8 cellular contexts compared by ENCODE assay signal in the genomic region with DNA sequence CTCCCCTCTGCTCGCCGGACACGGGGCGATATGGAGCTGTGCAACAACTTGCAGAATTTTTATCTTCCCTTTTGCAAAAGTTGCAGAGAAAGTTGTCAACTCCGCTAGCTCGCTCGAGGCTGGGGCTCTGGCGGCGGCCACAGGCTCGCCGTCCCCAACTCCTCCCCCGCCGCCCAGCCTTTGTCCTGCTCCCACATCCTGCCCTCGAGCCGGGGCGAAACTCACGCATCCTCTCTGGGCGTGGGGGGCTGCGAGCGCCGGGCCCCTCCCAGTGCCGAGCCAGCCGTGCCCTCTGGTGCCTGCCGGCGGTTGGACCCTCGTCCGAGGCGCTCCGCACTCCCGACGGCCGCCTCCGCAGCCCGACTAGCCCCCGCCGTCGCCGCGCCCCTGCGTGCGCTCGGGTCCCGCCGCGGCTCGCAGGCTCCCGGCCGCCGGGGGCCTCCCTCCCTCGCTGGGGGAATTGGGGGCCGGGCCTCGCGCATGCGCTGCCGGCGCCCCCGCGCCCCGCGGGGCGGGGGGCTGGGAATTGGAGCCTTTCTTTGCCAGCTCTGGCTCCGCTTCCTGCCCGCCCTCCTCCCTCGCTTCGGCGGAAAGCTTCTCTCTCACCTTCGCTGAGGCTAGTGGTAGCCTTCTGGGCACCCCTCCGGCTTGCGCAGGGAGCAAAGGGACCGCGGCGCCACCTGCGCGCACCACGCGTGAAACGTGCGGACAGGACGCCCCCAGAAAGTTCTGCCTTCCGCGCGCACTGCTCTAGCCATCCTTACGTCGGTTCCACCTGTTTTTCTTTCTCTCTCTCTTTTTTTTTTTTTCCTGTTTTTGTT. TPM values are rescaled to one million over a fixed set of nuclear protein-coding genes. Genes with fewer than 3 reads are reported as not detected.
DNase-seq lines count a peak whose midpoint lies in the region; ATAC-seq and TF ChIP-seq lines count a peak whose summit lies in the region.

A gene with protein sequence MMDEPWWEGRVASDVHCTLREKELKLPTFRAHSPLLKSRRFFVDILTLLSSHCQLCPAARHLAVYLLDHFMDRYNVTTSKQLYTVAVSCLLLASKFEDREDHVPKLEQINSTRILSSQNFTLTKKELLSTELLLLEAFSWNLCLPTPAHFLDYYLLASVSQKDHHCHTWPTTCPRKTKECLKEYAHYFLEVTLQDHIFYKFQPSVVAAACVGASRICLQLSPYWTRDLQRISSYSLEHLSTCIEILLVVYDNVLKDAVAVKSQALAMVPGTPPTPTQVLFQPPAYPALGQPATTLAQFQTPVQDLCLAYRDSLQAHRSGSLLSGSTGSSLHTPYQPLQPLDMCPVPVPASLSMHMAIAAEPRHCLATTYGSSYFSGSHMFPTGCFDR (minus strand): TSS at position 426 of the 821 bp plus-strand sequence. CDS start 641 bp downstream, outside the sequence.

- no peak within 1 kb of the TSS for H3K27ac Mint-ChIP-seq in stimulated activated naive B cell treated with anti-CD40 and anti-IgM and Interleukin-4, amounts not matched to agents 10 μg/mL and 1 μg/mL and 100 μg/mL, for 72 hours

- no peaks in the 10 kb centered on the region for H3K27me3 ChIP-seq in Peyer's patch

- H3K27me3 Mint-ChIP-seq in stimulated activated naive B cell treated with anti-CD40 and anti-IgM and Interleukin-4, amounts not matched to agents 10 μg/mL and 1 μg/mL and 100 μg/mL, for 72 hours, result peaks cover 57 to 69% of the 10 kb centered on the region in 2 donors

- H3K4me1 ChIP-seq in Peyer's patch, result peaks cover 0 to 5% (median 2%) of the 10 kb centered on the region in 4 donors

- DNase-seq in AG04449 (ENCODE audit: low read depth, low spot score) (no peak), GM13977 (ENCODE audit: low spot score) (peak; percentile 75), HPDE6-E6E7 (ENCODE audit: extremely low spot score) (peak; percentile 74), Peyer's patch (peak in 2 of 3 donors; percentile 57 to 65), coronary artery (ENCODE audit: low spot score) (no peak), left colon (peak; percentile 44 to 59)
- no peak for DNase-seq in stimulated activated naive B cell treated with anti-CD40 and anti-IgM and Interleukin-4, amounts not matched to agents 10 μg/mL and 1 μg/mL and 100 μg/mL, for 72 hours
- DNase-seq in activated effector memory CD4-positive, alpha-beta T cell treated with Interleukin-2 at 50 U/mL for 16 hours, result no peak

- peaks cover 13 to 14% of the 10 kb centered on the region in 2 donors for H3K4me1 Mint-ChIP-seq in stimulated activated naive B cell treated with anti-CD40 and anti-IgM and Interleukin-4, amounts not matched to agents 10 μg/mL and 1 μg/mL and 100 μg/mL, for 72 hours

- H3K4me3 ChIP-seq in AG04449 (ENCODE audit: low read depth, low read length) (peak within 1 kb of the TSS; percentile 71), Peyer's patch (peak within 1 kb of the TSS; percentile 42 to 81 (median 60)), coronary artery (peak within 1 kb of the TSS; percentile 90)

- H3K27ac ChIP-seq in Peyer's patch (peak within 1 kb of the TSS; percentile 27 to 70 (median 45)), coronary artery (no peak within 1 kb of the TSS)

- POLR2A ChIA-PET in AG04449 (lab: Yijun Ruan, JAX), result interaction anchor here (0.7 kb wide), 1 partner anchor 258 kb away, joined by 5 read pairs; no protein-coding TSS in a partner anchor

- CTCF ChIA-PET in AG04449 (lab: Yijun Ruan, JAX), result interaction anchor here (0.9 to 1.3 kb wide), 5 partner anchors 11 to 291 kb away, joined by 3 to 4 read pairs (median 3); no protein-coding TSS in a partner anchor

- peak in 1 of 2 donors; percentile 21 for TF ChIP-seq POLR2A in Peyer's patch (IDR thresholded peaks at IDR 0.05)

- peaks cover 0 to 4% of the 10 kb centered on the region in 2 donors for H3K36me3 Mint-ChIP-seq in stimulated activated naive B cell treated with anti-CD40 and anti-IgM and Interleukin-4, amounts not matched to agents 10 μg/mL and 1 μg/mL and 100 μg/mL, for 72 hours

- no peaks in the 10 kb centered on the region for H3K9me3 Mint-ChIP-seq in stimulated activated naive B cell treated with anti-CD40 and anti-IgM and Interleukin-4, amounts not matched to agents 10 μg/mL and 1 μg/mL and 100 μg/mL, for 72 hours

- TF ChIP-seq CTCF in AG04449 (IDR thresholded peaks at IDR 0.05; ENCODE audit: insufficient read depth, low read length, missing control alignments), result no peak
- TF ChIP-seq CTCF in GM13977 (IDR thresholded peaks at IDR 0.05; ENCODE audit: extremely low read depth, insufficient read depth, missing control alignments), result no peak
- no peak for TF ChIP-seq CTCF in Peyer's patch (IDR thresholded peaks at IDR 0.05)
- no peak for TF ChIP-seq CTCF in coronary artery (IDR thresholded peaks at IDR 0.05)

- H3K9me3 ChIP-seq in Peyer's patch, result no peaks in the 10 kb centered on the region

- peak within 1 kb of the TSS; percentile 79 to 89 for H3K4me3 Mint-ChIP-seq in stimulated activated naive B cell treated with anti-CD40 and anti-IgM and Interleukin-4, amounts not matched to agents 10 μg/mL and 1 μg/mL and 100 μg/mL, for 72 hours

- no peaks in the 10 kb centered on the region for H3K36me3 ChIP-seq in Peyer's patch

- in situ Hi-C loops in GM13977 (cut with MboI; ENCODE audit: low pct_unique_long_range_greater_than_20kb, low sequenced_read_pairs, unreplicated experiment), result no loop called here

- intact Hi-C loops in left colon (cut with DNase I, micrococcal nuclease), result no loop called here

- ATAC-seq in left colon, result peak; percentile 61
- peak; percentile 57 to 66 for ATAC-seq in stimulated activated naive B cell treated with anti-CD40 and anti-IgM and Interleukin-4, amounts not matched to agents 10 μg/mL and 1 μg/mL and 100 μg/mL, for 72 hours (replicated peaks)

RNA-seq across cellular contexts. Expression of the gene that starts here (rescaled TPM):
- total RNA-seq in Peyer's patch, result 10 to 100 TPM in 3 of 4 donors, 1 to 10 TPM in 1; 6.9 to 15.1 (median 12.6) TPM
- total RNA-seq in left colon, result 10 to 100 TPM; 19.0 to 27.7 TPM

Comparison
In these comparisons a context has a peak if more than half of its experiments do, and no peak if none do; other contexts are left out.
1. DNase-seq: peak in GM13977 (single experiment), HPDE6-E6E7 (single experiment), Peyer's patch (2 of 3) and left colon (2 of 2); none in AG04449 (single experiment), coronary artery (single experiment), stimulated activated naive B cell treated with anti-CD40 and anti-IgM and Interleukin-4, amounts not matched to agents 10 μg/mL and 1 μg/mL and 100 μg/mL, for 72 hours (single experiment) and activated effector memory CD4-positive, alpha-beta T cell treated with Interleukin-2 at 50 U/mL for 16 hours (single experiment).
2. H3K27ac ChIP-seq: peak in Peyer's patch (4 of 4); none in coronary artery (0 of 2).
3. Peak in every context shown above with its lines, with median percentiles within 50 percentile points of each other: H3K4me3 ChIP-seq.